Comparison of ENCODE assay signal across 1 cellular context in genomic region chr10:97347317-97347716, GRCh38.
TF ChIP-seq lines count a peak whose summit lies in the region.

No MANE protein-coding gene starts in this region.

TF ChIP-seq in K562, 482 proteins besides CTCF, POLR2A, EP300 and RAD21 (continued from another document and continues in another):
- TF ChIP-seq PKNOX1 (IDR thresholded peaks at IDR 0.05), result peak; percentile 40; the same call in 1 of the 2 replicates
- TF ChIP-seq CBX8 (IDR thresholded peaks at IDR 0.05; ENCODE audit: borderline replicate concordance, extremely low read depth, low read depth, low read length, poor library complexity, severe bottlenecking), result no peak
- no peak for TF ChIP-seq MCM5 (IDR thresholded peaks at IDR 0.05; ENCODE audit: low read depth)
- TF ChIP-seq ZEB2 (IDR thresholded peaks at IDR 0.05), result peak; percentile 32; the same call in 1 of the 2 replicates
- TF ChIP-seq ZNF609 (CRISPR knock-in tag; IDR thresholded peaks at IDR 0.05; ENCODE audit: borderline replicate concordance), result no peak
- TF ChIP-seq TCF7L2 (IDR thresholded peaks at IDR 0.05; ENCODE audit: low read depth, low read length), result no peak
- no peak for TF ChIP-seq HMGXB4 (CRISPR knock-in tag; IDR thresholded peaks at IDR 0.05)
- no peak for TF ChIP-seq ZNF277 (CRISPR knock-in tag; IDR thresholded peaks at IDR 0.05; ENCODE audit: borderline replicate concordance)
- TF ChIP-seq BCOR (IDR thresholded peaks at IDR 0.05), result no peak
- TF ChIP-seq PPARD (CRISPR knock-in tag; IDR thresholded peaks at IDR 0.05), result no peak
- peak; percentile 42 for TF ChIP-seq SMARCA4 (IDR thresholded peaks at IDR 0.05)
- peak; percentile 30; the same call in 1 of the 2 replicates for TF ChIP-seq ZNF384 (IDR thresholded peaks at IDR 0.05; ENCODE audit: low read depth, low read length)
- no peak for TF ChIP-seq SUPT5H (IDR thresholded peaks at IDR 0.05)
- TF ChIP-seq AFF1 (IDR thresholded peaks at IDR 0.05; ENCODE audit: low read depth in 1 of 2, partially characterized antibody in 2 of 2), result no peak
- no peak for TF ChIP-seq NCOA4 (IDR thresholded peaks at IDR 0.05; ENCODE audit: partially characterized antibody)
- no peak for TF ChIP-seq MED1 (CRISPR knock-in tag; IDR thresholded peaks at IDR 0.05; ENCODE audit: borderline replicate concordance)
- TF ChIP-seq ZNF354B (CRISPR knock-in tag; IDR thresholded peaks at IDR 0.05), result no peak
- TF ChIP-seq ESRRB (CRISPR knock-in tag; IDR thresholded peaks at IDR 0.05; ENCODE audit: borderline replicate concordance), result no peak
- TF ChIP-seq ZBTB12 (CRISPR knock-in tag; IDR thresholded peaks at IDR 0.05), result no peak
- TF ChIP-seq E2F1 (CRISPR knock-in tag; IDR thresholded peaks at IDR 0.05), result no peak
- TF ChIP-seq SREBF2 (CRISPR knock-in tag; IDR thresholded peaks at IDR 0.05), result no peak
- peak; percentile 44; the same call in 1 of the 2 replicates for TF ChIP-seq POLR2AphosphoS5 (IDR thresholded peaks at IDR 0.05; ENCODE audit: control insufficient read depth, insufficient read depth, low read depth, low read length)
- peak; percentile 41 for TF ChIP-seq MEIS2 (IDR thresholded peaks at IDR 0.05; ENCODE audit: partially characterized antibody)
- no peak for TF ChIP-seq NBN (IDR thresholded peaks at IDR 0.05; ENCODE audit: low read depth)
- TF ChIP-seq CLOCK (CRISPR knock-in tag; IDR thresholded peaks at IDR 0.05; ENCODE audit: borderline replicate concordance), result no peak
- TF ChIP-seq FOXJ2 (tag; IDR thresholded peaks at IDR 0.05), result no peak
- no peak for TF ChIP-seq CHD2 (IDR thresholded peaks at IDR 0.05; ENCODE audit: low read depth, low read length)
- TF ChIP-seq TFAP4 (CRISPR knock-in tag; IDR thresholded peaks at IDR 0.05; ENCODE audit: borderline replicate concordance), result no peak
- no peak for TF ChIP-seq CREB3L1 (IDR thresholded peaks at IDR 0.05; ENCODE audit: borderline replicate concordance, low read depth)
- no peak for TF ChIP-seq BRD9 (IDR thresholded peaks at IDR 0.05; ENCODE audit: low read depth, partially characterized antibody)
- TF ChIP-seq TCFL5 (CRISPR knock-in tag; conservative IDR thresholded peaks at IDR 0.05), result no peak
- no peak for TF ChIP-seq COPS2 (conservative IDR thresholded peaks at IDR 0.05)
- no peak for TF ChIP-seq ZNF785 (CRISPR knock-in tag; IDR thresholded peaks at IDR 0.05)
- no peak for TF ChIP-seq NR3C1 (CRISPR knock-in tag; IDR thresholded peaks at IDR 0.05)
- TF ChIP-seq RBM14 (IDR thresholded peaks at IDR 0.05; ENCODE audit: borderline replicate concordance, insufficient read depth, low read depth, low read length), result no peak
- TF ChIP-seq TFE3 (CRISPR knock-in tag; IDR thresholded peaks at IDR 0.05), result no peak
